ENCODE assay signal across 8 cellular contexts in genomic region chr22:20981787-20982562, GRCh38. TPM values are rescaled to one million over a fixed set of nuclear protein-coding genes. Genes with fewer than 3 reads are reported as not detected.
A peak's percentile ranks its signal among the peaks of the same experiment; 100 is the strongest.
DNase-seq lines count a peak whose midpoint lies in the region; ATAC-seq, FAIRE-seq and TF ChIP-seq lines count a peak whose summit lies in the region.

TSS of gene LZTR1 (plus strand) at chr22:20982297. CDS start at chr22:20982372, 75 bp downstream.

- POLR2A ChIA-PET in WTC11 (lab: Charles Lee): interaction anchor here (0.6 to 1.7 kb wide), 13 partner anchors 11 to 96 kb away, joined by 3 to 11 read pairs (median 3); partner anchors contain the start of genes P2RX6 and THAP7

- H3K27me3 Mint-ChIP-seq in WTC11 (ENCODE audit: low read depth) (peaks cover 32% of the 10 kb centered on the region), immature natural killer cell (ENCODE audit: low read depth in 3 of 3) (peaks cover 0 to 9% (median 0%) of the 10 kb centered on the region in 3 donors)

- peak within 1 kb of the TSS; percentile 85 for H3K27ac ChIP-seq in 22Rv1

- TF ChIP-seq CTCF in 22Rv1 (IDR thresholded peaks at IDR 0.05) (peak; percentile 55), GM13977 (IDR thresholded peaks at IDR 0.05; ENCODE audit: extremely low read depth, insufficient read depth, missing control alignments) (peak; percentile 67), WTC11 (IDR thresholded peaks at IDR 0.05) (no peak), bronchial epithelial cell (IDR thresholded peaks at IDR 0.05; ENCODE audit: insufficient read depth, low read length, severe bottlenecking) (peak; percentile 69)

- H3K36me3 Mint-ChIP-seq in WTC11 (peaks cover 27% of the 10 kb centered on the region), immature natural killer cell (peaks cover 0 to 7% (median 6%) of the 10 kb centered on the region in 3 donors)

- H3K4me3 Mint-ChIP-seq in WTC11 (peak within 1 kb of the TSS; percentile 96), immature natural killer cell (peak within 1 kb of the TSS; percentile 88 to 94 (median 92))

- no peak for FAIRE-seq in bronchial epithelial cell (lab: Jason Lieb, UNC)

- H3K27ac Mint-ChIP-seq in WTC11 (peak within 1 kb of the TSS; percentile 85), immature natural killer cell (peak within 1 kb of the TSS; percentile 84 to 94 (median 92))

- ATAC-seq in HG02885 (IDR thresholded peaks at IDR 0.05; ENCODE audit: poor library complexity, unreplicated experiment): peak; percentile 81
- ATAC-seq in WTC11: peak; percentile 69

- no peaks in the 10 kb centered on the region for H3K27me3 ChIP-seq in bronchial epithelial cell (ENCODE audit: control insufficient read depth, insufficient read depth, low read length)

- DNase-seq in GM13977 (ENCODE audit: low spot score) (peak; percentile 93), NCI-H2029 treated with DMSO at 0.1 percent for 48 hours (lab: John Stamatoyannopoulos, UW) (peak; percentile 14), WTC11 (ENCODE audit: low spot score) (peak; percentile 81), bronchial epithelial cell (ENCODE audit: low read depth) (peak; percentile 65), immature natural killer cell (peak; percentile 80 to 82 (median 82)), smooth muscle cell of the brain vasculature (ENCODE audit: low read depth, low spot score) (peak; percentile 58)

- H3K9me3 Mint-ChIP-seq in WTC11: peaks cover 12% of the 10 kb centered on the region
- H3K9me3 Mint-ChIP-seq in immature natural killer cell: no peaks in the 10 kb centered on the region

- H3K4me1 Mint-ChIP-seq in WTC11: peaks cover 30% of the 10 kb centered on the region
- peaks cover 33 to 35% of the 10 kb centered on the region in 2 donors for H3K4me1 Mint-ChIP-seq in immature natural killer cell

- in situ Hi-C loops in GM13977 (cut with MboI; ENCODE audit: low pct_unique_long_range_greater_than_20kb, low sequenced_read_pairs, unreplicated experiment): no loop called here

- H3K4me3 ChIP-seq in bronchial epithelial cell (ENCODE audit: low read depth, low read length): peak within 1 kb of the TSS; percentile 87

- peaks cover 12% of the 10 kb centered on the region for H3K36me3 ChIP-seq in bronchial epithelial cell (ENCODE audit: control insufficient read depth, insufficient read depth, low read length)

- CTCF ChIA-PET in WTC11 (lab: Charles Lee): interaction anchor here (0.6 to 2.5 kb wide), 26 partner anchors 9 to 677 kb away, joined by 3 to 35 read pairs (median 4); partner anchors contain the start of genes CRKL, P2RX6 and THAP7

TF ChIP-seq in WTC11, 78 proteins besides CTCF, POLR2A, EP300 and RAD21 (continues in another document):
- no peak for TF ChIP-seq ZNF317 (CRISPR knock-in tag; IDR thresholded peaks at IDR 0.05; ENCODE audit: borderline replicate concordance, low read depth)
- no peak for TF ChIP-seq PRRX2 (CRISPR knock-in tag; IDR thresholded peaks at IDR 0.05)
- TF ChIP-seq, protein P1, sequence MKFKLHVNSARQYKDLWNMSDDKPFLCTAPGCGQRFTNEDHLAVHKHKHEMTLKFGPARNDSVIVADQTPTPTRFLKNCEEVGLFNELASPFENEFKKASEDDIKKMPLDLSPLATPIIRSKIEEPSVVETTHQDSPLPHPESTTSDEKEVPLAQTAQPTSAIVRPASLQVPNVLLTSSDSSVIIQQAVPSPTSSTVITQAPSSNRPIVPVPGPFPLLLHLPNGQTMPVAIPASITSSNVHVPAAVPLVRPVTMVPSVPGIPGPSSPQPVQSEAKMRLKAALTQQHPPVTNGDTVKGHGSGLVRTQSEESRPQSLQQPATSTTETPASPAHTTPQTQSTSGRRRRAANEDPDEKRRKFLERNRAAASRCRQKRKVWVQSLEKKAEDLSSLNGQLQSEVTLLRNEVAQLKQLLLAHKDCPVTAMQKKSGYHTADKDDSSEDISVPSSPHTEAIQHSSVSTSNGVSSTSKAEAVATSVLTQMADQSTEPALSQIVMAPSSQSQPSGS (CRISPR knock-in tag; IDR thresholded peaks at IDR 0.05; ENCODE audit: borderline replicate concordance, low read depth): no peak
- TF ChIP-seq, protein P2, sequence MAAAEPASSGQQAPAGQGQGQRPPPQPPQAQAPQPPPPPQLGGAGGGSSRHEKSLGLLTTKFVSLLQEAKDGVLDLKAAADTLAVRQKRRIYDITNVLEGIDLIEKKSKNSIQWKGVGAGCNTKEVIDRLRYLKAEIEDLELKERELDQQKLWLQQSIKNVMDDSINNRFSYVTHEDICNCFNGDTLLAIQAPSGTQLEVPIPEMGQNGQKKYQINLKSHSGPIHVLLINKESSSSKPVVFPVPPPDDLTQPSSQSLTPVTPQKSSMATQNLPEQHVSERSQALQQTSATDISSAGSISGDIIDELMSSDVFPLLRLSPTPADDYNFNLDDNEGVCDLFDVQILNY (CRISPR knock-in tag; IDR thresholded peaks at IDR 0.05): 0 out of 2 replicates have a peak, but pooled peaks have one; percentile 40
- no peak for TF ChIP-seq GRHL2 (CRISPR knock-in tag; IDR thresholded peaks at IDR 0.05; ENCODE audit: insufficient replicate concordance, severe bottlenecking)
- no peak for TF ChIP-seq SMAD4 (CRISPR knock-in tag; IDR thresholded peaks at IDR 0.05)
- peak; percentile 83 for TF ChIP-seq GABPB1 (CRISPR knock-in tag; IDR thresholded peaks at IDR 0.05)
- TF ChIP-seq ATF1 (CRISPR knock-in tag; IDR thresholded peaks at IDR 0.05): no peak
- 0 out of 2 replicates have a peak, but pooled peaks have one; percentile 17 for TF ChIP-seq ZNF416 (CRISPR knock-in tag; IDR thresholded peaks at IDR 0.05)
- TF ChIP-seq, protein P3, sequence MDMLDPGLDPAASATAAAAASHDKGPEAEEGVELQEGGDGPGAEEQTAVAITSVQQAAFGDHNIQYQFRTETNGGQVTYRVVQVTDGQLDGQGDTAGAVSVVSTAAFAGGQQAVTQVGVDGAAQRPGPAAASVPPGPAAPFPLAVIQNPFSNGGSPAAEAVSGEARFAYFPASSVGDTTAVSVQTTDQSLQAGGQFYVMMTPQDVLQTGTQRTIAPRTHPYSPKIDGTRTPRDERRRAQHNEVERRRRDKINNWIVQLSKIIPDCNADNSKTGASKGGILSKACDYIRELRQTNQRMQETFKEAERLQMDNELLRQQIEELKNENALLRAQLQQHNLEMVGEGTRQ (CRISPR knock-in tag; IDR thresholded peaks at IDR 0.05): no peak
- no peak for TF ChIP-seq ATF6 (CRISPR knock-in tag; IDR thresholded peaks at IDR 0.05)
- TF ChIP-seq, protein P4, sequence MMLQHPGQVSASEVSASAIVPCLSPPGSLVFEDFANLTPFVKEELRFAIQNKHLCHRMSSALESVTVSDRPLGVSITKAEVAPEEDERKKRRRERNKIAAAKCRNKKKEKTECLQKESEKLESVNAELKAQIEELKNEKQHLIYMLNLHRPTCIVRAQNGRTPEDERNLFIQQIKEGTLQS (CRISPR knock-in tag; conservative IDR thresholded peaks at IDR 0.05): no peak
- TF ChIP-seq CREM (CRISPR knock-in tag; IDR thresholded peaks at IDR 0.05): no peak; the same call in 1 of the 2 replicates
- peak; percentile 66; the same call in 1 of the 2 replicates for TF ChIP-seq FOXK1 (CRISPR knock-in tag; IDR thresholded peaks at IDR 0.05)
- no peak for TF ChIP-seq SOX15 (CRISPR knock-in tag; IDR thresholded peaks at IDR 0.05)
- no peak for TF ChIP-seq ZNF219 (CRISPR knock-in tag; IDR thresholded peaks at IDR 0.05; ENCODE audit: borderline replicate concordance)
- TF ChIP-seq, protein P5, sequence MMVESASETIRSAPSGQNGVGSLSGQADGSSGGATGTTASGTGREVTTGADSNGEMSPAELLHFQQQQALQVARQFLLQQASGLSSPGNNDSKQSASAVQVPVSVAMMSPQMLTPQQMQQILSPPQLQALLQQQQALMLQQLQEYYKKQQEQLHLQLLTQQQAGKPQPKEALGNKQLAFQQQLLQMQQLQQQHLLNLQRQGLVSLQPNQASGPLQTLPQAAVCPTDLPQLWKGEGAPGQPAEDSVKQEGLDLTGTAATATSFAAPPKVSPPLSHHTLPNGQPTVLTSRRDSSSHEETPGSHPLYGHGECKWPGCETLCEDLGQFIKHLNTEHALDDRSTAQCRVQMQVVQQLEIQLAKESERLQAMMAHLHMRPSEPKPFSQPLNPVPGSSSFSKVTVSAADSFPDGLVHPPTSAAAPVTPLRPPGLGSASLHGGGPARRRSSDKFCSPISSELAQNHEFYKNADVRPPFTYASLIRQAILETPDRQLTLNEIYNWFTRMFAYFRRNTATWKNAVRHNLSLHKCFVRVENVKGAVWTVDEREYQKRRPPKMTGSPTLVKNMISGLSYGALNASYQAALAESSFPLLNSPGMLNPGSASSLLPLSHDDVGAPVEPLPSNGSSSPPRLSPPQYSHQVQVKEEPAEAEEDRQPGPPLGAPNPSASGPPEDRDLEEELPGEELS (CRISPR knock-in tag; IDR thresholded peaks at IDR 0.05): no peak
- TF ChIP-seq CDX4 (CRISPR knock-in tag; IDR thresholded peaks at IDR 0.05; ENCODE audit: borderline replicate concordance): no peak
- peak; percentile 98 for TF ChIP-seq MAX (CRISPR knock-in tag; IDR thresholded peaks at IDR 0.05)
- no peak for TF ChIP-seq CBFB (CRISPR knock-in tag; IDR thresholded peaks at IDR 0.05; ENCODE audit: low read depth)

RNA-seq across cellular contexts. Expression of gene LZTR1, which starts in this region (rescaled TPM):
- 38.3 to 44.5 TPM (median 40.1 TPM) in 3 replicates for total RNA-seq in WTC11 (2021)
- total RNA-seq in bronchial epithelial cell: 14.7 and 23.2 TPM in 2 replicates
- polyA plus RNA-seq in immature natural killer cell: 10 to 100 TPM in 2 of 3 donors, 1 to 10 TPM in 1; 8.1 to 18.4 (median 11.1) TPM

Comparison
In these comparisons a context has a peak if more than half of its experiments do, and no peak if none do; other contexts are left out.
1. Peak in every context shown above with its lines: DNase-seq, ATAC-seq, H3K4me3 ChIP-seq and H3K27ac ChIP-seq.
2. DNase-seq: peak in every context shown above with its lines; median percentile 93 in GM13977; 82 in immature natural killer cell; 81 in WTC11; 65 in bronchial epithelial cell; 58 in smooth muscle cell of the brain vasculature; 14 in NCI-H2029 treated with DMSO at 0.1 percent for 48 hours.